ENCODE assay signal across 8 cellular contexts in genomic region chr7:100538654-100539435, GRCh38. TPM values are rescaled to one million over a fixed set of nuclear protein-coding genes. Genes with fewer than 3 reads are reported as not detected.
DNase-seq lines count a peak whose midpoint lies in the region; ATAC-seq and TF ChIP-seq lines count a peak whose summit lies in the region.

Gene AGFG2, plus strand, starts transcription at chr7:100539203. Its CDS starts 144 bp downstream, at chr7:100539347.

- H3K9me3 ChIP-seq in ascending aorta (no peaks in the 10 kb centered on the region), right cardiac atrium (ENCODE audit: control insufficient read depth, low read length) (no peaks in the 10 kb centered on the region), aorta (ENCODE audit: control insufficient read depth, low read length) (no peaks in the 10 kb centered on the region)

- H3K9me3 Mint-ChIP-seq in T-helper 2 cell treated with Interferon-gamma antibody and Interleukin-4, amounts not matched to agents 5 μg/mL and 100 μg/mL, for 36 hours, result no peaks in the 10 kb centered on the region

- H3K27me3 ChIP-seq in ascending aorta, result no peaks in the 10 kb centered on the region
- no peaks in the 10 kb centered on the region for H3K27me3 ChIP-seq in right cardiac atrium (ENCODE audit: control insufficient read depth, insufficient read depth)
- no peaks in the 10 kb centered on the region for H3K27me3 ChIP-seq in aorta (ENCODE audit: control insufficient read depth in 1 of 2, insufficient read depth in 2 of 2, low read length in 1 of 2)

- under 1% methylated on average over 60 of the region's 60 CpGs for WGBS in right cardiac atrium
- 0% methylated on average over 56 to 60 of the region's 60 CpGs for WGBS in aorta, 2 donors

- ATAC-seq in GM18502 (IDR thresholded peaks at IDR 0.05; ENCODE audit: poor library complexity, unreplicated experiment) (peak; percentile 95), HG02970 (IDR thresholded peaks at IDR 0.05; ENCODE audit: low FRiP score, unreplicated experiment) (peak; percentile 93), right cardiac atrium (peak; percentile 100), aorta (ENCODE audit: low FRiP score) (peak; percentile 100)

- peak within 1 kb of the TSS; percentile 71 to 79 for H3K27ac ChIP-seq in ascending aorta
- H3K27ac ChIP-seq in right cardiac atrium (ENCODE audit: low read length), result peak within 1 kb of the TSS; percentile 76
- peak within 1 kb of the TSS in 1 of 2 donors; percentile 80 for H3K27ac ChIP-seq in aorta (ENCODE audit: low read depth in 1 of 2, low read length in 2 of 2)

- intact Hi-C loops in ascending aorta (cut with DNase I), result loop anchor here (1.0 to 2.0 kb wide), 4 partner anchors 20 to 74 kb away; partner anchors contain the start of genes FBXO24, LRCH4, MOSPD3 and TSC22D4
- intact Hi-C loops in right cardiac atrium (cut with DNase I), result no loop called here
- intact Hi-C loops in aorta (cut with DNase I), result no loop called here

- H3K4me3 Mint-ChIP-seq in T-helper 2 cell treated with Interferon-gamma antibody and Interleukin-4, amounts not matched to agents 5 μg/mL and 100 μg/mL, for 36 hours, result peak within 1 kb of the TSS; percentile 97

- no peak for TF ChIP-seq CTCF in ascending aorta (IDR thresholded peaks at IDR 0.05)

- H3K4me1 Mint-ChIP-seq in T-helper 2 cell treated with Interferon-gamma antibody and Interleukin-4, amounts not matched to agents 5 μg/mL and 100 μg/mL, for 36 hours (ENCODE audit: low read depth), result peaks cover 37% of the 10 kb centered on the region

- no peaks in the 10 kb centered on the region for H3K27me3 Mint-ChIP-seq in T-helper 2 cell treated with Interferon-gamma antibody and Interleukin-4, amounts not matched to agents 5 μg/mL and 100 μg/mL, for 36 hours (ENCODE audit: low read depth)

- H3K4me1 ChIP-seq in ascending aorta (peaks cover 1 to 20% of the 10 kb centered on the region in 2 donors), right cardiac atrium (ENCODE audit: control insufficient read depth, insufficient read depth, low read length) (peaks cover 4% of the 10 kb centered on the region), aorta (ENCODE audit: control insufficient read depth in 1 of 2, insufficient read depth in 2 of 2, low read length in 2 of 2) (peaks cover 0 to 5% of the 10 kb centered on the region in 2 donors)

- DNase-seq in NCI-H1930 (lab: John Stamatoyannopoulos, UW), result peak; percentile 100
- DNase-seq in T-helper 2 cell treated with Interferon-gamma antibody and Interleukin-4, amounts not matched to agents 5 μg/mL and 100 μg/mL, for 36 hours (ENCODE audit: low spot score), result peak; percentile 100
- DNase-seq in ascending aorta (ENCODE audit: low spot score in 2 of 2), result peak; percentile 100
- DNase-seq in right cardiac atrium, result peak; percentile 100
- peak; percentile 99 for DNase-seq in pulmonary artery endothelial cell (ENCODE audit: low read depth, low spot score)
- peak; percentile 100 for DNase-seq in aorta

- peaks cover 7% of the 10 kb centered on the region for H3K36me3 Mint-ChIP-seq in T-helper 2 cell treated with Interferon-gamma antibody and Interleukin-4, amounts not matched to agents 5 μg/mL and 100 μg/mL, for 36 hours (ENCODE audit: low read depth)

- H3K36me3 ChIP-seq in ascending aorta (no peaks in the 10 kb centered on the region), aorta (ENCODE audit: control insufficient read depth in 1 of 2, insufficient read depth in 2 of 2, low read length in 1 of 2) (no peaks in the 10 kb centered on the region)

- H3K27ac Mint-ChIP-seq in T-helper 2 cell treated with Interferon-gamma antibody and Interleukin-4, amounts not matched to agents 5 μg/mL and 100 μg/mL, for 36 hours, result peak within 1 kb of the TSS; percentile 87

- H3K4me3 ChIP-seq in ascending aorta (peak within 1 kb of the TSS; percentile 97 to 98), right cardiac atrium (ENCODE audit: low read length) (peak within 1 kb of the TSS; percentile 71), aorta (ENCODE audit: low read length in 2 of 2) (peak within 1 kb of the TSS; percentile 41 to 73)

RNA-seq across cellular contexts. Expression of gene AGFG2, which starts in this region (rescaled TPM):
- 30.0 TPM for total RNA-seq in ascending aorta
- 10 to 100 TPM; 18.4 to 26.3 (median 23.1) TPM for total RNA-seq in right cardiac atrium
- 17.3 TPM for polyA plus RNA-seq in right cardiac atrium
- 27.1 and 36.5 TPM in 2 replicates for total RNA-seq in pulmonary artery endothelial cell
- total RNA-seq in aorta, result 10 to 100 TPM; 28.4 to 29.2 TPM
- 10 to 100 TPM in 1 of 2 donors, 1 to 10 TPM in 1; 6.4 to 14.6 TPM for polyA plus RNA-seq in aorta
